Comparison of ENCODE assay signal across 35 cellular contexts in the genomic region with DNA sequence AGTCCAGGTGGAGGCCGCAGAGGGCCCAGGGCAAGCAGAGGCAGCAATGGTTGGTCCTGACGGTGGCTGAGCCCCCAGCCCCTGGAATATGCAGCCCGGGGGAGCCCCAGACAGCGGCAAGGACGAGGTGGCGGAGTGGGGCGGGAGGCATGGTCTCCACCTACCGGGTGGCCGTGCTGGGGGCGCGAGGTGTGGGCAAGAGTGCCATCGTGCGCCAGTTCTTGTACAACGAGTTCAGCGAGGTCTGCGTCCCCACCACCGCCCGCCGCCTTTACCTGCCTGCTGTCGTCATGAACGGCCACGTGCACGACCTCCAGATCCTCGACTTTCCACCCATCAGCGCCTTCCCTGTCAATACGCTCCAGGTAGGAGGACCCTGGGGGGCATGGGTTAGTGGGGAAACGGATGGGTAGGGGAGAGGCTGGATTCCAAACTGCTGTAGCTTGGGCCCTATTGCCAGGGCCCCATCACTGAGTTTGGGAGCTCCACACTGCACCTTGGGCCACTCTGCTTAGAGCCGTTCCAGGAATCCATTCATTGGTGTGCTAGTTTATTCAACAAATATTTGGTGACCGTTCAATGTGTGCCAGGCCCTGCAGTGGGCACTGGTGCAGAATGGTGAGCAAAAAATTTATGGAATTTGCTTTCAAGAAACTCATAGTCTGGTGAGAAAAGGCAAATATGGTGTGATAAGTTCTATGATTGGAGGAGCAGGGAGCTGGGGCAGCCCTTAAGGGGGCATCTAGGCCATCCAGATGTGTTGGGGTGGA. TPM values are rescaled to one million over a fixed set of nuclear protein-coding genes. Genes with fewer than 3 reads are reported as not detected.
"Had no signal": no experiment of that assay in that cellular context is flagged by ENCODE, and none has a peak within 500 bp of the region (broad histone marks: within the 10 kb centered on the region; RNA-seq: fewer than 3 reads in every experiment).

No MANE protein-coding gene starts in this region.

- H3K9ac ChIP-seq: SK-N-SH had no signal

- H3K27ac ChIP-seq: brain microvascular endothelial cell, Peyer's patch, SJSA1, VCaP had no signal

- H3K9me3 Mint-ChIP-seq: activated B cell treated with CpG ODN at 0.5 μM for 24 hours; activated CD4-positive, alpha-beta memory T cell treated with anti-CD3 and anti-CD28 coated beads for 36 hours; activated naive CD4-positive, alpha-beta T cell treated with anti-CD3 and anti-CD28 coated beads for 36 hours; activated naive CD4-positive, alpha-beta T cell treated with anti-CD3 and anti-CD28 coated beads, Interleukin-2, amount 50 U/mL, for 72 hours; activated T-cell treated with anti-CD3 and anti-CD28 coated beads, Interleukin-2, amount 50 U/mL, for 4 hours; activated T-helper 1 cell treated with anti-CD3 and anti-CD28 coated beads, Interleukin-12 subunit alpha, Interleukin-12 subunit beta, Interleukin-2, Interleukin-4 antibody, amounts not matched to agents 30 ng/mL and 10 ng/mL and 1 ng/mL, durations not matched to agents 14 hours and 24 hours and 36 hours; T-helper 1 cell treated with Interleukin-12 subunit alpha and Interleukin-12 subunit beta and Interleukin-4 antibody, amounts not matched to agents 30 μg/mL and 1 μg/mL, for 36 hours had no signal

- H3K4me2 ChIP-seq: SK-N-SH had no signal

- H3K4me3 Mint-ChIP-seq: activated B cell treated with CpG ODN at 0.5 μM for 24 hours; activated CD4-positive, alpha-beta memory T cell treated with anti-CD3 and anti-CD28 coated beads for 36 hours; activated naive CD4-positive, alpha-beta T cell treated with anti-CD3 and anti-CD28 coated beads for 36 hours; activated T-cell treated with anti-CD3 and anti-CD28 coated beads, Interleukin-2, amount 50 U/mL, for 4 hours; activated T-helper 1 cell treated with anti-CD3 and anti-CD28 coated beads, Interleukin-12 subunit alpha, Interleukin-12 subunit beta, Interleukin-2, Interleukin-4 antibody, amounts not matched to agents 30 ng/mL and 10 ng/mL and 1 ng/mL, durations not matched to agents 14 hours and 24 hours and 36 hours; T-helper 1 cell treated with Interleukin-12 subunit alpha and Interleukin-12 subunit beta and Interleukin-4 antibody, amounts not matched to agents 30 μg/mL and 1 μg/mL, for 36 hours had no signal

- H3K36me3 Mint-ChIP-seq: activated CD4-positive, alpha-beta memory T cell treated with anti-CD3 and anti-CD28 coated beads for 36 hours; activated naive CD4-positive, alpha-beta T cell treated with anti-CD3 and anti-CD28 coated beads, Interleukin-2, amount 50 U/mL, for 72 hours had no signal

- H3K4me3 ChIP-seq: Peyer's patch, SJSA1 had no signal

- DNase-seq: activated B cell treated with CpG ODN at 0.5 μM for 24 hours; activated CD4-positive, alpha-beta memory T cell treated with anti-CD3 and anti-CD28 coated beads for 36 hours; activated CD4-positive, alpha-beta T cell treated with anti-CD3 and anti-CD28 coated beads for 4 hours; activated CD4-positive, alpha-beta T cell treated with anti-CD3 and anti-CD28 coated beads, Interleukin-2, amount 50 U/mL, for 1 hour; activated CD4-positive, CD25-positive, alpha-beta regulatory T cell treated with anti-CD3 and anti-CD28 coated beads, Interleukin-2, amount 50 U/mL, for 72 hours; activated CD8-positive, alpha-beta memory T cell treated with anti-CD3 and anti-CD28 coated beads, Interleukin-2, amount 50 U/mL, for 4 hours; activated gamma-delta T cell treated with Interleukin-2 at 50 U/mL for 16 hours; activated naive CD4-positive, alpha-beta T cell treated with anti-CD3 and anti-CD28 coated beads for 36 hours; activated T-cell treated with anti-CD3 and anti-CD28 coated beads for 4 hours; activated T-cell treated with anti-CD3 and anti-CD28 coated beads, Interleukin-2, amount 50 U/mL, for 4 hours; amniotic stem cell; aorta; brain microvascular endothelial cell; Karpas-422; KBM-7; NCI-H1105; NCI-H1417 treated with DMSO at 0.1 percent for 48 hours; NCI-H1930; NCI-H2081 treated with DMSO at 0.1 percent for 48 hours; NCI-H345; NCI-H526; NCI-H748 treated with DMSO at 0.1 percent for 48 hours; NK-92 treated with Interleukin-12 subunit alpha and Interleukin-12 subunit beta, amount 100 ng/mL, for 24 hours; PC-3; Peyer's patch; RPMI8226; SHP77 treated with DMSO at 0.1 percent for 48 hours; SK-N-SH had no signal

- H3K27ac Mint-ChIP-seq: activated B cell treated with CpG ODN at 0.5 μM for 24 hours; activated CD4-positive, alpha-beta memory T cell treated with anti-CD3 and anti-CD28 coated beads for 36 hours; activated naive CD4-positive, alpha-beta T cell treated with anti-CD3 and anti-CD28 coated beads for 36 hours; activated naive CD4-positive, alpha-beta T cell treated with anti-CD3 and anti-CD28 coated beads, Interleukin-2, amount 50 U/mL, for 72 hours; activated T-helper 1 cell treated with anti-CD3 and anti-CD28 coated beads, Interleukin-12 subunit alpha, Interleukin-12 subunit beta, Interleukin-2, Interleukin-4 antibody, amounts not matched to agents 30 ng/mL and 10 ng/mL and 1 ng/mL, durations not matched to agents 14 hours and 24 hours and 36 hours; T-helper 1 cell treated with Interleukin-12 subunit alpha and Interleukin-12 subunit beta and Interleukin-4 antibody, amounts not matched to agents 30 μg/mL and 1 μg/mL, for 36 hours had no signal

- H3K36me3 ChIP-seq: brain microvascular endothelial cell, Peyer's patch, SJSA1 had no signal

- ATAC-seq: activated naive CD4-positive, alpha-beta T cell treated with anti-CD3 and anti-CD28 coated beads, Interleukin-2, amount 50 U/mL, for 72 hours; activated T-cell treated with anti-CD3 and anti-CD28 coated beads, Interleukin-2, amount 50 U/mL, for 4 hours; PC-3 had no signal

- H3K9me3 ChIP-seq: Peyer's patch, SJSA1, SK-N-SH had no signal

- H3K27me3 ChIP-seq: Peyer's patch had no signal

RNA-seq across cellular contexts. Expression of gene GAS2L2, which starts 17.8 kb away (rescaled TPM):
- total RNA-seq: activated B cell treated with CpG ODN at 0.5 μM for 24 hours; activated CD4-positive, alpha-beta memory T cell treated with anti-CD3 and anti-CD28 coated beads for 36 hours; aorta; NCI-H460; PC-3; Peyer's patch; SJSA1 had no signal
- polyA plus RNA-seq: SK-N-SH had no signal

RNA-seq across cellular contexts. Expression of gene C17orf50, which starts 25.5 kb away (rescaled TPM):
- total RNA-seq: activated B cell treated with CpG ODN at 0.5 μM for 24 hours; activated CD4-positive, alpha-beta memory T cell treated with anti-CD3 and anti-CD28 coated beads for 36 hours; activated naive CD4-positive, alpha-beta T cell treated with anti-CD3 and anti-CD28 coated beads for 36 hours; activated naive CD4-positive, alpha-beta T cell treated with anti-CD3 and anti-CD28 coated beads, Interleukin-2, amount 50 U/mL, for 72 hours; activated T-cell treated with anti-CD3 and anti-CD28 coated beads, Interleukin-2, amount 50 U/mL, for 4 hours; activated T-helper 1 cell treated with anti-CD3 and anti-CD28 coated beads, Interleukin-12 subunit alpha, Interleukin-12 subunit beta, Interleukin-2, Interleukin-4 antibody, amounts not matched to agents 30 ng/mL and 10 ng/mL and 1 ng/mL, durations not matched to agents 14 hours and 24 hours and 36 hours; aorta; MCF 10A; NCI-H460; PC-3; Peyer's patch; SJSA1 had no signal
- polyA plus RNA-seq: aorta had no signal
